Comparison of ENCODE assay signal across 22 cellular contexts in the genomic region with DNA sequence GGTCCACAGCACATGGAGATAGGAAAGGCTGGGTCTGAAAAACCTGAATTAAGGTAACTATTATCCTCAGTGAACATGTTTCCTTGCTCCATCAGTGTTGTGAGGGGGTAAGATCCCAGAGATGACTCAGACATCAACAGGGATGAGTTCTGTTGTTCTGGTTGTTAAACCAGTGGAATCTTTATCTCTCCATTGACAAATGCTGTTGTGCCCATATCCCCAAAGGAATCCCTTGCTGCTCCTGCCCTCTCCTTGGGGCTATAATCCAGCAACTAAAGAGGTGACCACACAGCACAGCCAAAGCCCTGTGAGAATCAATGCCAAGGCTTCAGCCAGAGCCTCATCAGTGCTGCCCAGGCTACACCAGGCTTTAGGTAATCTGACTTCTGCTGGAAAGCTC.
DNase-seq lines count a peak whose midpoint lies in the region; ATAC-seq, FAIRE-seq and TF ChIP-seq lines count a peak whose summit lies in the region.
"Had no signal": no experiment of that assay in that cellular context is flagged by ENCODE, and none has a peak within 500 bp of the region (broad histone marks: within the 10 kb centered on the region; RNA-seq: fewer than 3 reads in every experiment).

No MANE protein-coding gene starts in this region.

- H3K79me1 ChIP-seq in trophoblast cell (ENCODE audit: low read length): peaks cover 10% of the 10 kb centered on the region

- H3K9me3 ChIP-seq in trophoblast cell (ENCODE audit: insufficient read depth, low read depth, low read length): no peaks in the 10 kb centered on the region
- no peaks in the 10 kb centered on the region for H3K9me3 ChIP-seq in uterus
- H3K9me3 ChIP-seq: HAP-1 had no signal

- DNase-seq in EL: peak; percentile 40
- peak; percentile 37 for DNase-seq in RPMI7951 (ENCODE audit: low read depth)
- DNase-seq in trophoblast cell: no peak
- DNase-seq in uterus: no peak
- DNase-seq in GM19239 (ENCODE audit: insufficient read length, low spot score): no peak
- no peak for DNase-seq in globus pallidus (ENCODE audit: low spot score)
- no peak for DNase-seq in sciatic nerve (ENCODE audit: low spot score)
- DNase-seq: CD4-positive, CD25-positive, alpha-beta regulatory T cell; GF-D8; NCI-H1048; NCI-H1417; NCI-H1694; NCI-H2029 treated with DMSO at 0.1 percent for 48 hours; NCI-H510A; NCI-H69; SHP77 treated with DMSO at 0.1 percent for 48 hours had no signal

- peak overlapping the region; percentile 90 for H2BK12ac ChIP-seq in trophoblast cell (ENCODE audit: low read length)

- peak overlapping the region; percentile 64 for H2BK5ac ChIP-seq in trophoblast cell (ENCODE audit: low read depth, low read length, poor library complexity)

- peak overlapping the region; percentile 73 for H4K91ac ChIP-seq in trophoblast cell (ENCODE audit: low read depth, low read length)

- H4K8ac ChIP-seq in trophoblast cell (ENCODE audit: low read depth, low read length): no peak overlapping the region

- H3K36me3 ChIP-seq in trophoblast cell (ENCODE audit: control insufficient read depth in 1 of 2, insufficient read depth in 2 of 2, low read length in 2 of 2) (no peaks in the 10 kb centered on the region), uterus (no peaks in the 10 kb centered on the region)
- H3K36me3 ChIP-seq: BLaER1, HAP-1 had no signal

- H2AK5ac ChIP-seq in trophoblast cell (ENCODE audit: low read length): peak overlapping the region; percentile 79

- no peak for FAIRE-seq in GM19239 (lab: Jason Lieb, UNC)
- FAIRE-seq: D721Med, GM12892 had no signal

- H2BK120ac ChIP-seq in trophoblast cell (ENCODE audit: insufficient read depth, low read length, poor library complexity): peak overlapping the region; percentile 77

- H3K4me1 ChIP-seq in trophoblast cell (ENCODE audit: control insufficient read depth in 1 of 2, insufficient read depth in 2 of 2, low read length in 2 of 2): peaks cover 6 to 7% of the 10 kb centered on the region in 2 experiments
- peaks cover 0 to 44% of the 10 kb centered on the region in 2 donors for H3K4me1 ChIP-seq in uterus

- ATAC-seq in sciatic nerve: no peak
- ATAC-seq: GM23338 had no signal

- H2AFZ ChIP-seq in trophoblast cell (ENCODE audit: insufficient read depth, low read length, poor library complexity): no peak overlapping the region
- H2AFZ ChIP-seq: GM23338 had no signal

- no peaks in the 10 kb centered on the region for H3K27me3 ChIP-seq in trophoblast cell (ENCODE audit: insufficient read depth, low read length)
- H3K27me3 ChIP-seq in uterus: no peaks in the 10 kb centered on the region
- H3K27me3 ChIP-seq: BLaER1 had no signal

- H4K12ac ChIP-seq in trophoblast cell (ENCODE audit: low read depth, low read length): no peak overlapping the region

- no peak for TF ChIP-seq CTCF in uterus (IDR thresholded peaks at IDR 0.05)

- H3K4me3 ChIP-seq in trophoblast cell (ENCODE audit: low read depth, low read length) (no peak overlapping the region), uterus (no peak overlapping the region)
- H3K4me3 ChIP-seq: BLaER1, GM23338, HAP-1 had no signal

- no peak overlapping the region for H3K23ac ChIP-seq in trophoblast cell (ENCODE audit: low read length)

- no peaks in the 10 kb centered on the region for H3K79me2 ChIP-seq in trophoblast cell (ENCODE audit: control insufficient read depth, insufficient read depth, low read length, poor library complexity)

- no peak overlapping the region for H3K9ac ChIP-seq in trophoblast cell (ENCODE audit: low read length)
- H3K9ac ChIP-seq: BLaER1, KMS-11 had no signal

- intact Hi-C loops in uterus (cut with DNase I; ENCODE audit: low total_unique reads) (no loop called here), sciatic nerve (cut with DNase I) (no loop called here)

- H3K4me2 ChIP-seq in trophoblast cell (ENCODE audit: low read length): no peak overlapping the region
- H3K4me2 ChIP-seq: BLaER1, GM23338, KMS-11 had no signal

- TF ChIP-seq POLR2A in uterus (IDR thresholded peaks at IDR 0.05): no peak

- peak overlapping the region; percentile 6 for H3K4ac ChIP-seq in trophoblast cell (ENCODE audit: low read depth, low read length)

- H3K18ac ChIP-seq in trophoblast cell (ENCODE audit: low read length): no peak overlapping the region

- H3K14ac ChIP-seq in trophoblast cell (ENCODE audit: low read length): no peak overlapping the region

- H3K27ac ChIP-seq in trophoblast cell (ENCODE audit: low read depth, low read length) (no peak overlapping the region), uterus (peak overlapping the region; percentile 86 to 89)
- H3K27ac ChIP-seq: BLaER1, KMS-11 had no signal

Comparison
In these comparisons a context has a peak if more than half of its experiments do, and no peak if none do; other contexts are left out.
1. DNase-seq: peak in EL (single experiment) and RPMI7951 (single experiment); none in trophoblast cell (0 of 2), uterus (0 of 2), GM19239 (single experiment), globus pallidus (single experiment) and sciatic nerve (single experiment).